Comparison of ENCODE assay signal across 10 cellular contexts in genomic region chr3:150544040-150544439, GRCh38. TPM values are rescaled to one million over a fixed set of nuclear protein-coding genes. Genes with fewer than 3 reads are reported as not detected.
DNase-seq lines count a peak whose midpoint lies in the region; ATAC-seq and TF ChIP-seq lines count a peak whose summit lies in the region.
"Had no signal": no experiment of that assay in that cellular context is flagged by ENCODE, and none has a peak within 500 bp of the region (broad histone marks: within the 10 kb centered on the region; RNA-seq: fewer than 3 reads in every experiment).

No MANE protein-coding gene starts in this region.

- in situ Hi-C loops in brain microvascular endothelial cell (cut with HindIII; ENCODE audit: low pct_ligation_motif_present, low sequenced_read_pairs): no loop called here

- DNase-seq in CD4-positive, alpha-beta T cell: no peak
- DNase-seq in LHCN-M2 (ENCODE audit: low read depth) (peak; percentile 74), brain microvascular endothelial cell (peak; percentile 33), natural killer cell (no peak), foreskin melanocyte (no peak), NCI-H2196 (lab: John Stamatoyannopoulos, UW; ENCODE audit: unreplicated experiment) (no peak), amygdala (lab: John Stamatoyannopoulos, UW) (no peak)
- DNase-seq: activated CD8-positive, alpha-beta memory T cell treated with anti-CD3 and anti-CD28 coated beads for 24 hours had no signal

- peak overlapping the region; percentile 91 for H3K4me3 Mint-ChIP-seq in CD4-positive, alpha-beta T cell
- peak overlapping the region; percentile 96 for H3K4me3 Mint-ChIP-seq in natural killer cell

- no peaks in the 10 kb centered on the region for H3K9me3 ChIP-seq in CD4-positive, alpha-beta T cell (ENCODE audit: control insufficient read depth, low read length)

- peaks cover 65% of the 10 kb centered on the region for H3K36me3 Mint-ChIP-seq in CD4-positive, alpha-beta T cell (ENCODE audit: low read depth)
- no peaks in the 10 kb centered on the region for H3K36me3 Mint-ChIP-seq in natural killer cell

- peak overlapping the region; percentile 0 for H3K4me3 ChIP-seq in brain microvascular endothelial cell (ENCODE audit: low read depth, low read length)

- H3K27me3 ChIP-seq in CD4-positive, alpha-beta T cell (ENCODE audit: control insufficient read depth, insufficient read depth, low read length): no peaks in the 10 kb centered on the region
- no peaks in the 10 kb centered on the region for H3K27me3 ChIP-seq in brain microvascular endothelial cell (replicated peaks)

- peaks cover 69% of the 10 kb centered on the region for H3K4me1 Mint-ChIP-seq in CD4-positive, alpha-beta T cell (ENCODE audit: low read depth)
- peaks cover 60 to 69% of the 10 kb centered on the region in 2 donors for H3K4me1 Mint-ChIP-seq in natural killer cell

- no peak for TF ChIP-seq CTCF in CD4-positive, alpha-beta T cell (IDR thresholded peaks at IDR 0.05)
- TF ChIP-seq CTCF in brain microvascular endothelial cell (IDR thresholded peaks at IDR 0.05; ENCODE audit: low read depth, low read length, missing control alignments): no peak
- TF ChIP-seq CTCF in natural killer cell (IDR thresholded peaks at IDR 0.05): no peak

- no peaks in the 10 kb centered on the region for H3K9me3 Mint-ChIP-seq in CD4-positive, alpha-beta T cell
- no peaks in the 10 kb centered on the region for H3K9me3 Mint-ChIP-seq in natural killer cell

- H3K27ac Mint-ChIP-seq in CD4-positive, alpha-beta T cell: peak overlapping the region; percentile 93
- peak overlapping the region; percentile 97 for H3K27ac Mint-ChIP-seq in natural killer cell

- no peaks in the 10 kb centered on the region for H3K27me3 Mint-ChIP-seq in CD4-positive, alpha-beta T cell
- H3K27me3 Mint-ChIP-seq in natural killer cell (ENCODE audit: low read depth in 2 of 2): no peaks in the 10 kb centered on the region

- POLR2A ChIA-PET in CD4-positive, alpha-beta T cell (lab: Charles Lee): interaction anchor here (3.8 to 8.1 kb wide), 4 partner anchors 59 to 218 kb away, joined by 24 to 146 read pairs (median 88); partner anchors contain the start of genes ERICH6, SELENOT, SIAH2 and TSC22D2

- no peak for ATAC-seq in CD4-positive, alpha-beta T cell (ENCODE audit: poor library complexity)
- ATAC-seq in natural killer cell: no peak
- no peak for ATAC-seq in GM21576 (IDR thresholded peaks at IDR 0.05; ENCODE audit: unreplicated experiment)
- ATAC-seq: left lobe of liver had no signal

- H3K27ac ChIP-seq in CD4-positive, alpha-beta T cell (ENCODE audit: low read depth, low read length): no peak overlapping the region
- H3K27ac ChIP-seq in brain microvascular endothelial cell: no peak overlapping the region

- intact Hi-C loops in CD4-positive, alpha-beta T cell (cut with DNase I, micrococcal nuclease): loop anchor here (2.0 to 10.0 kb wide), 3 partner anchors 161 to 731 kb away; partner anchors contain the start of genes ERICH6 (in 1 of the 2) and RNF13 (in 1 of the 2)
- intact Hi-C loops in natural killer cell (cut with micrococcal nuclease): no loop called here

- H3K36me3 ChIP-seq in brain microvascular endothelial cell (replicated peaks): peaks cover 19% of the 10 kb centered on the region

- CTCF ChIA-PET in CD4-positive, alpha-beta T cell (lab: Charles Lee): interaction anchor here (1.1 to 2.4 kb wide), 3 partner anchors 17 to 216 kb away, joined by 4 to 7 read pairs (median 4); no protein-coding TSS in a partner anchor

RNA-seq across cellular contexts. Expression of gene SERP1, which starts 2.3 kb away (rescaled TPM):
- total RNA-seq in CD4-positive, alpha-beta T cell: 100 to 1,000 TPM; 141 to 147 TPM
- total RNA-seq in LHCN-M2 (2014; rRNA removed): 91.6 and 149 TPM in 2 replicates
- 56.7 TPM for polyA plus RNA-seq in LHCN-M2 (2012)
- 100 to 1,000 TPM in 1 of 3 donors, 10 to 100 TPM in 2; 91.1 to 106 (median 94.9) TPM for total RNA-seq in natural killer cell

RNA-seq across cellular contexts. Expression of gene EIF2A, which starts 2.5 kb away (rescaled TPM):
- 100 to 1,000 TPM; 115 to 122 TPM for total RNA-seq in CD4-positive, alpha-beta T cell
- total RNA-seq in LHCN-M2 (2014; rRNA removed) (87.3 and 120 TPM in 2 replicates), natural killer cell (100 to 1,000 TPM; 102 to 124 (median 108) TPM)
- 25.7 TPM for polyA plus RNA-seq in LHCN-M2 (2012)

RNA-seq across cellular contexts. Expression of gene SELENOT, which starts 59.1 kb away (rescaled TPM):
- total RNA-seq in CD4-positive, alpha-beta T cell: 100 to 1,000 TPM; 110 to 115 TPM
- total RNA-seq in LHCN-M2 (2014; rRNA removed) (109 and 148 TPM in 2 replicates), natural killer cell (100 to 1,000 TPM; 121 to 142 (median 133) TPM)
- 117 TPM for polyA plus RNA-seq in LHCN-M2 (2012)

Comparison
In these comparisons a context has a peak if more than half of its experiments do, and no peak if none do; other contexts are left out.
1. DNase-seq: peak in LHCN-M2 (single experiment) and brain microvascular endothelial cell (single experiment); none in CD4-positive, alpha-beta T cell (0 of 10), natural killer cell (single experiment), foreskin melanocyte (single experiment), NCI-H2196 (single experiment) and amygdala (0 of 56).